In the genomic region with DNA sequence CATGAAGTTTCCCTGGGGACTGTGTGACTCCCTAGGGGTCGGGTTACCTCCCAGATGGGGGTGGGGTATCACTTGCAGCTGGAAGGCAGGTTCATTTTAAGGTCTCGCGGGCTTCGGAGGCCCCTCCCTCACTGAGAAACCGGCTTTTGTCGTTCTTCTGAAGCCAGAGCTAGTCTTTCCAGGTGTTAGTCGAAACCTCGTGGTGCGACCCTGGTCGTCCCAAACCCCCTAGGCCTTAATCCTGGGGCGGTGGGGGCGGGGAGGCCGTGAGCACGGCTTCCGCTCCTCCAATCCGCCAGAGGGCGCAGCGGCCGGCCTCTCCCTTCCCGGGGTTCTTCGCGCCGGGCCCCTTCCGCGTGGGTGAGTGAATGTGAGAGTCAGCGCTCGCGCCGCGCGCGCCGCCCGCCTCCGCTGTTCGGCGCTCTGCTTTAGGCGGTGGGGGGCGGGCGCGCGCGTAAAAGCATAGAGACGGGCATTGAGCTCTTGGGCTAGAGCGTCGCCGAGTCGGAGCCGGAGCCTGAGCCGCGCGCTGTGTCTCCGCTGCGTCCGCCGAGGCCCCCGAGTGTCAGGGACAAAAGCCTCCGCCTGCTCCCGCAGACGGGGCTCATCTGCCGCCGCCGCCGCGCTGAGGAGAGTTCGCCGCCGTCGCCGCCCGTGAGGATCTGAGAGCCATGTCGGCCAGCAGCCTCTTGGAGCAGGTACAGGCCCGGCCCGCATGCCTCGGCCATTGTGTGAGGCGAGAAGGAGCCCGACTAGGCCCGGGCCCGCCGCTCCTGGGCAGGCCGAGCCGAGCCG, we compare ENCODE assay signal across 8 cellular contexts. TPM values are rescaled to one million over a fixed set of nuclear protein-coding genes. Genes with fewer than 3 reads are reported as not detected.
DNase-seq lines count a peak whose midpoint lies in the region; ATAC-seq, FAIRE-seq and TF ChIP-seq lines count a peak whose summit lies in the region.

A gene (plus strand): TSS at position 491 of the 795 bp plus-strand sequence. CDS start 181 bp downstream, at position 672.

- peak; percentile 88 for FAIRE-seq in GM19239 (lab: Jason Lieb, UNC)

- H3K27me3 ChIP-seq in BJ (ENCODE audit: control insufficient read depth, insufficient read depth, low read length) (no peaks in the 10 kb centered on the region), colonic mucosa (no peaks in the 10 kb centered on the region)

- peaks cover 2% of the 10 kb centered on the region; the same call in 1 of the 2 replicates for H3K36me3 ChIP-seq in BJ (ENCODE audit: control insufficient read depth, insufficient read depth, low read length)
- H3K36me3 ChIP-seq in colonic mucosa: no peaks in the 10 kb centered on the region

- no peaks in the 10 kb centered on the region for H3K9me3 ChIP-seq in colonic mucosa

- peak; percentile 67 for DNase-seq in BJ (ENCODE audit: low read depth)
- peak; percentile 78 for DNase-seq in GM19239 (ENCODE audit: insufficient read length, low spot score)
- peak; percentile 80 for DNase-seq in NCI-H524 treated with DMSO at 0.1 percent for 48 hours (lab: John Stamatoyannopoulos, UW)
- peak; percentile 99 for DNase-seq in activated CD4-positive, alpha-beta T cell treated with anti-CD3 and anti-CD28 coated beads for 48 hours
- DNase-seq in colonic mucosa: peak; percentile 97
- peak; percentile 97 to 98 for DNase-seq in left colon
- DNase-seq in stimulated activated CD4-positive, alpha-beta T cell treated with anti-CD3 and anti-CD28 coated beads, Interleukin-1b, Interleukin-23, amount 100 ng/mL, for 48 hours: peak; percentile 98

- H3K4me3 ChIP-seq in BJ (ENCODE audit: low read depth, low read length): peak within 1 kb of the TSS; percentile 91
- peak within 1 kb of the TSS; percentile 79 for H3K4me3 ChIP-seq in colonic mucosa

- intact Hi-C loops in colonic mucosa (cut with DNase I) (loop anchor here (5.0 kb wide), 1 partner anchor 94 kb away; a partner anchor contains a TSS), left colon (cut with DNase I, micrococcal nuclease) (loop anchor here in 1 of 2 donors (5.0 kb wide), 1 partner anchor 94 kb away; a partner anchor contains a TSS)

- POLR2A ChIA-PET in BJ (lab: Charles Lee): interaction anchor here (0.6 to 0.9 kb wide), 6 partner anchors 19 to 93 kb away, joined by 3 to 18 read pairs (median 6); a partner anchor contains a TSS

- H3K9ac ChIP-seq in colonic mucosa (ENCODE audit: low read depth in 2 of 2, low read length in 2 of 2): peak within 1 kb of the TSS; percentile 85 to 99

- CTCF ChIA-PET in BJ (lab: Yijun Ruan, JAX): interaction anchor here (0.6 to 2.8 kb wide), 19 partner anchors 10 to 703 kb away, joined by 3 to 35 read pairs (median 4); a partner anchor contains a TSS

- ATAC-seq in HG03457 (IDR thresholded peaks at IDR 0.05; ENCODE audit: unreplicated experiment) (peak; percentile 76), left colon (peak; percentile 91)

- H3K4me1 ChIP-seq in colonic mucosa: peaks cover 9% of the 10 kb centered on the region

- peak within 1 kb of the TSS; percentile 95 for H3K27ac ChIP-seq in colonic mucosa

- TF ChIP-seq CTCF in BJ (IDR thresholded peaks at IDR 0.05; ENCODE audit: insufficient read depth, low read depth, low read length): peak; percentile 92
- peak; percentile 89 for TF ChIP-seq CTCF in colonic mucosa (IDR thresholded peaks at IDR 0.05)

RNA-seq across cellular contexts. Expression of the gene that starts here (rescaled TPM):
- polyA plus RNA-seq in BJ (2011; rRNA removed): 45.9 and 68.2 TPM in 2 replicates
- 77.9 and 86.8 TPM in 2 replicates for polyA minus RNA-seq in BJ (2011; rRNA and poly(A)+ RNA removed)
- total RNA-seq in colonic mucosa (10 to 100 TPM; 59.0 to 71.7 TPM), left colon (10 to 100 TPM; 59.4 to 64.9 TPM)

Comparison
In these comparisons a context has a peak if more than half of its experiments do, and no peak if none do; other contexts are left out.
1. Peak in every context shown above with its lines: DNase-seq, ATAC-seq, H3K4me3 ChIP-seq and H3K27ac ChIP-seq.